In the genomic region with DNA sequence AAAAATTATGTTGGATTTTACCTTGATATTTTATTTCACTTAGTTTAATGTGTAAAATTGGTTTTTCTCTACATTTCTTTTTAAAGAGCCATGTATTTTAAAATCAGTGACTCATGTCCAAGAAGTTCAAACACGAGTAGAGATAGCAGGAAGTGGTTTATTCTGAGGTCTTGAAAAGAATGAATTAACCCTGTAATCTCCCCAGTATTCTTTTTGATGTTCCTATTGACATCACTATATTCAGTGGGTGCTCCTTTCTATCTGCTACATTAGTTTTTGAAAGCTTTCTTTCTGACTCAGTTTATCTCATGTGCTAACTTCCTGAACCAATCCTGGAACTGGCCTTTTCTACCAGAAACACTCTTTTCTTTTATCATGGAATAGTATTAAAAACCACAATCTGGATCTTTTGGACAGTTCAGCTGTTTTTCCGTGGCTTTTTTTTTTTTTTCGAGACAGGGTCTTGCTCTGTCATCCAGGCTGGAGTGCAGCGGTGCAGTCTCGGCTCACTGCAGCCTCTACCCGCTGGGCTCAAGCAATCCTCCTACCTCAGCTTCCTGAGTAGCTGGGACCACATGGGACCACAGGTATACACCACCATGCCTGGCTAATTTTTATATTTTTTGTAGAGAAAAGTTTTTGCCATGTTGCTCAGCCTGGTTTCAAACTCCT, we compare ENCODE assay signal across 10 cellular contexts.
A peak's percentile ranks its signal among the peaks of the same experiment; 100 is the strongest.
DNase-seq lines count a peak whose midpoint lies in the region; ATAC-seq, FAIRE-seq and TF ChIP-seq lines count a peak whose summit lies in the region.
"Had no signal": no experiment of that assay in that cellular context is flagged by ENCODE, and none has a peak within 500 bp of the region (broad histone marks: within the 10 kb centered on the region; RNA-seq: fewer than 3 reads in every experiment).

No MANE protein-coding gene starts in this region.

- H3K27me3 Mint-ChIP-seq in CD4-positive, CD25-positive, alpha-beta regulatory T cell, result no peaks in the 10 kb centered on the region

- peak overlapping the region; percentile 9 to 35 (median 13) for H3K27ac Mint-ChIP-seq in CD4-positive, CD25-positive, alpha-beta regulatory T cell

- H3K36me3 ChIP-seq in CD4-positive, CD25-positive, alpha-beta regulatory T cell (ENCODE audit: control insufficient read depth, insufficient read depth, low read length), result no peaks in the 10 kb centered on the region

- no peaks in the 10 kb centered on the region for H3K9me3 ChIP-seq in CD4-positive, CD25-positive, alpha-beta regulatory T cell (ENCODE audit: control insufficient read depth in 2 of 2, low read length in 2 of 2)

- ATAC-seq in CD4-positive, CD25-positive, alpha-beta regulatory T cell (ENCODE audit: low read depth in 2 of 2), result peak; percentile 97 to 99
- ATAC-seq in GM21528 (IDR thresholded peaks at IDR 0.05; ENCODE audit: low FRiP score, unreplicated experiment), result peak; percentile 61
- ATAC-seq in HG03025 (IDR thresholded peaks at IDR 0.05; ENCODE audit: low FRiP score, unreplicated experiment), result no peak
- no peak for ATAC-seq in HG03565 (IDR thresholded peaks at IDR 0.05; ENCODE audit: unreplicated experiment)
- ATAC-seq: Panc1 had no signal

- peaks cover 0 to 1% (median 0%) of the 10 kb centered on the region in 7 donors for H3K9me3 Mint-ChIP-seq in CD4-positive, CD25-positive, alpha-beta regulatory T cell

- no peaks in the 10 kb centered on the region for H3K27me3 ChIP-seq in CD4-positive, CD25-positive, alpha-beta regulatory T cell (ENCODE audit: control insufficient read depth, insufficient read depth, low read length)

- H3K4me3 ChIP-seq in CD4-positive, CD25-positive, alpha-beta regulatory T cell (ENCODE audit: low read depth, low read length), result peak overlapping the region; percentile 78
- no peak overlapping the region for H3K4me3 ChIP-seq in foreskin fibroblast (ENCODE audit: low read depth in 1 of 2, low read length in 2 of 2)

- H3K4me3 Mint-ChIP-seq in CD4-positive, CD25-positive, alpha-beta regulatory T cell, result peak overlapping the region; percentile 23 to 89 (median 75)

- peak in 2 of 3 donors; percentile 69 to 80 for DNase-seq in CD4-positive, CD25-positive, alpha-beta regulatory T cell
- DNase-seq in RCC 7860 (ENCODE audit: low spot score) (peak; percentile 76), foreskin fibroblast (peak; percentile 23 to 39), GM19238 (ENCODE audit: insufficient read length, low spot score) (no peak)
- DNase-seq in stimulated activated naive CD4-positive, alpha-beta T cell treated with Interleukin-2 at 50 U/mL for 16 hours (lab: John Stamatoyannopoulos, UW), result no peak

- TF ChIP-seq CTCF in foreskin fibroblast (IDR thresholded peaks at IDR 0.05; ENCODE audit: low read depth, low read length), result no peak

- peak overlapping the region; percentile 37 for H3K27ac ChIP-seq in CD4-positive, CD25-positive, alpha-beta regulatory T cell (ENCODE audit: insufficient read depth, low read length, poor library complexity, severe bottlenecking)

- H3K4me1 Mint-ChIP-seq in CD4-positive, CD25-positive, alpha-beta regulatory T cell, result peaks cover 8 to 27% (median 19%) of the 10 kb centered on the region in 4 donors

- H3K4me1 ChIP-seq in CD4-positive, CD25-positive, alpha-beta regulatory T cell (ENCODE audit: control insufficient read depth, insufficient read depth, low read length, poor library complexity, severe bottlenecking), result peaks cover 16% of the 10 kb centered on the region

- peak; percentile 94 for FAIRE-seq in RCC 7860 (lab: Jason Lieb, UNC)
- FAIRE-seq: G401.6 had no signal

- peaks cover 9% of the 10 kb centered on the region for H3K36me3 Mint-ChIP-seq in CD4-positive, CD25-positive, alpha-beta regulatory T cell

Comparison
In these comparisons a context has a peak if more than half of its experiments do, and no peak if none do; other contexts are left out.
1. ATAC-seq: peak in CD4-positive, CD25-positive, alpha-beta regulatory T cell (2 of 2) and GM21528 (single experiment); none in HG03025 (single experiment) and HG03565 (single experiment).
2. DNase-seq: peak in CD4-positive, CD25-positive, alpha-beta regulatory T cell (2 of 3), RCC 7860 (single experiment) and foreskin fibroblast (2 of 2); none in GM19238 (single experiment) and stimulated activated naive CD4-positive, alpha-beta T cell treated with Interleukin-2 at 50 U/mL for 16 hours (single experiment).